Comparison of ENCODE assay signal across 8 cellular contexts in genomic region chr9:15211160-15211993, GRCh38.
DNase-seq lines count a peak whose midpoint lies in the region; ATAC-seq and TF ChIP-seq lines count a peak whose summit lies in the region.

No MANE protein-coding gene starts in this region.

- no peaks in the 10 kb centered on the region for H3K9me3 ChIP-seq in DOHH2 (ENCODE audit: control insufficient read depth, insufficient read depth, low read length)
- no peaks in the 10 kb centered on the region for H3K9me3 ChIP-seq in right atrium auricular region
- no peaks in the 10 kb centered on the region for H3K9me3 ChIP-seq in sigmoid colon

- no peak overlapping the region for H3K4me3 ChIP-seq in DOHH2 (ENCODE audit: low read length)
- H3K4me3 ChIP-seq in right atrium auricular region, result no peak overlapping the region
- H3K4me3 ChIP-seq in sigmoid colon, result no peak overlapping the region

- no peaks in the 10 kb centered on the region for H3K9me2 ChIP-seq in DOHH2 (replicated peaks; ENCODE audit: control insufficient read depth, low read length)

- H3F3A ChIP-seq in DOHH2 (ENCODE audit: control insufficient read depth, insufficient read depth), result no peaks in the 10 kb centered on the region

- H3K4me2 ChIP-seq in DOHH2 (ENCODE audit: low read length), result no peak overlapping the region

- no peak for TF ChIP-seq POLR2A in sigmoid colon (IDR thresholded peaks at IDR 0.05)

- H3K4me1 ChIP-seq in DOHH2 (ENCODE audit: control insufficient read depth, low read length), result no peaks in the 10 kb centered on the region
- H3K4me1 ChIP-seq in right atrium auricular region, result peaks cover 0 to 14% of the 10 kb centered on the region in 2 donors
- H3K4me1 ChIP-seq in sigmoid colon, result peaks cover 0 to 14% (median 4%) of the 10 kb centered on the region in 4 donors

- intact Hi-C loops in sigmoid colon (cut with DNase I), result loop anchor here (2.0 kb wide), 3 partner anchors 95 to 395 kb away; partner anchors contain the start of genes SNAPC3 and TTC39B

- H3K27ac ChIP-seq in DOHH2 (ENCODE audit: low read depth, low read length), result no peak overlapping the region
- H3K27ac ChIP-seq in right atrium auricular region, result peak overlapping the region; percentile 13 to 41
- H3K27ac ChIP-seq in sigmoid colon, result peak overlapping the region; percentile 25 to 43 (median 28)

- H3K79me2 ChIP-seq in DOHH2 (ENCODE audit: control insufficient read depth, low read length), result no peaks in the 10 kb centered on the region

- H3K27me3 ChIP-seq in DOHH2 (ENCODE audit: control insufficient read depth, low read length) (0 out of 2 replicates have a peak, but pooled peaks cover 6% of the 10 kb centered on the region), right atrium auricular region (no peaks in the 10 kb centered on the region), sigmoid colon (no peaks in the 10 kb centered on the region)

- H4K20me1 ChIP-seq in DOHH2 (ENCODE audit: control insufficient read depth, insufficient read depth, low read depth, low read length), result no peaks in the 10 kb centered on the region

- peak in 1 of 4 donors; percentile 72 for TF ChIP-seq EP300 in sigmoid colon (IDR thresholded peaks at IDR 0.05)

- peak; percentile 75 for ATAC-seq in GM21619 (IDR thresholded peaks at IDR 0.05; ENCODE audit: unreplicated experiment)

- TF ChIP-seq CTCF in DOHH2 (IDR thresholded peaks at IDR 0.05; ENCODE audit: low read depth, low read length, poor library complexity, severe bottlenecking) (peak; percentile 87), right atrium auricular region (IDR thresholded peaks at IDR 0.05) (peak; percentile 84 to 93), sigmoid colon (IDR thresholded peaks at IDR 0.05) (peak; percentile 37 to 93 (median 85))

- no peaks in the 10 kb centered on the region for H3K36me3 ChIP-seq in DOHH2 (ENCODE audit: control insufficient read depth, low read length)
- no peaks in the 10 kb centered on the region for H3K36me3 ChIP-seq in right atrium auricular region
- H3K36me3 ChIP-seq in sigmoid colon, result no peaks in the 10 kb centered on the region

- peak; percentile 66 for DNase-seq in M059J (ENCODE audit: low read depth)
- peak; percentile 26 for DNase-seq in SKM-1 (lab: John Stamatoyannopoulos, UW; ENCODE audit: unreplicated experiment)
- peak; percentile 30 for DNase-seq in amniotic stem cell (lab: John Stamatoyannopoulos, UW)
- DNase-seq in right atrium auricular region (ENCODE audit: low spot score), result peak; percentile 77
- peak; percentile 80 for DNase-seq in sigmoid colon
- no peak for DNase-seq in 8988T

- WGBS in sigmoid colon, 2 donors, result 44 to 57% methylated on average over 7 of the region's 7 CpGs
